In genomic region chr2:147173186-147173575, GRCh38 we compare ENCODE assay signal across 20 cellular contexts.
DNase-seq lines count a peak whose midpoint lies in the region; ATAC-seq, FAIRE-seq and TF ChIP-seq lines count a peak whose summit lies in the region.
"Had no signal": no experiment of that assay in that cellular context is flagged by ENCODE, and none has a peak within 500 bp of the region (broad histone marks: within the 10 kb centered on the region; RNA-seq: fewer than 3 reads in every experiment).

No MANE protein-coding gene starts in this region.

- H3K27me3 ChIP-seq in KMS-11 (ENCODE audit: insufficient read depth, low read depth) = no peaks in the 10 kb centered on the region
- H3K27me3 ChIP-seq in H1 (replicated peaks in 1 of 4; ENCODE audit: control insufficient read depth in 3 of 4, extremely low read depth in 1 of 4, insufficient read depth in 3 of 4, low read length in 3 of 4) = no peaks in the 10 kb centered on the region
- H3K27me3 ChIP-seq in keratinocyte (ENCODE audit: control insufficient read depth, extremely low read depth, insufficient read depth, low read length) = no peaks in the 10 kb centered on the region
- peaks cover 0 to 4% (median 0%) of the 10 kb centered on the region in 45 donors for H3K27me3 ChIP-seq in dorsolateral prefrontal cortex
- H3K27me3 ChIP-seq: left lung, transverse colon had no signal

- H3K36me3 ChIP-seq in KMS-11 (ENCODE audit: insufficient read depth) (no peaks in the 10 kb centered on the region), H1 (ENCODE audit: control insufficient read depth in 2 of 4, insufficient read depth in 4 of 4, low read length in 3 of 4) (no peaks in the 10 kb centered on the region), keratinocyte (ENCODE audit: control insufficient read depth in 2 of 2, extremely low read depth in 1 of 2, insufficient read depth in 2 of 2, low read length in 2 of 2) (no peaks in the 10 kb centered on the region)
- H3K36me3 ChIP-seq: left lung, transverse colon had no signal

- no peak overlapping the region for H3K4me3 ChIP-seq in AG10803 (ENCODE audit: low read length)
- no peak overlapping the region for H3K4me3 ChIP-seq in KMS-11 (IDR thresholded peaks at IDR 0.05; ENCODE audit: insufficient read depth, low read depth, low read length)
- H3K4me3 ChIP-seq in H1 (ENCODE audit: extremely low read depth in 1 of 4, insufficient read depth in 2 of 4, low read depth in 3 of 4, low read length in 4 of 4) = no peak overlapping the region
- peak overlapping the region in 1 of 3 experiments; percentile 19 for H3K4me3 ChIP-seq in keratinocyte (ENCODE audit: control insufficient read depth in 2 of 3, extremely low read depth in 1 of 3, insufficient read depth in 2 of 3, low read depth in 1 of 3, low read length in 3 of 3)
- H3K4me3 ChIP-seq in dorsolateral prefrontal cortex = no peak overlapping the region
- H3K4me3 ChIP-seq: left lung, transverse colon had no signal

- H3K4ac ChIP-seq in H1 (replicated peaks; ENCODE audit: insufficient read length, low read depth, low read length) = no peak overlapping the region

- H3K9me3 ChIP-seq in H1 (ENCODE audit: insufficient read depth in 2 of 2, low read depth in 1 of 2, low read length in 1 of 2) (no peaks in the 10 kb centered on the region), keratinocyte (ENCODE audit: control insufficient read depth, low read depth, low read length) (no peaks in the 10 kb centered on the region)
- H3K9me3 ChIP-seq: left lung, transverse colon had no signal

- TF ChIP-seq CTCF in AG10803 (conservative IDR thresholded peaks at IDR 0.05; ENCODE audit: low read length) (no peak), KMS-11 (conservative IDR thresholded peaks at IDR 0.05; ENCODE audit: low read depth, low read length) (no peak), H1 (IDR thresholded peaks at IDR 0.05; ENCODE audit: control extremely low read depth in 1 of 3, insufficient read depth in 1 of 3, low read depth in 1 of 3, low read length in 3 of 3) (no peak), keratinocyte (optimal IDR thresholded peaks at IDR 0.05 in 1 of 3, IDR thresholded peaks at IDR 0.05 in 1 of 3, conservative IDR thresholded peaks at IDR 0.05 in 1 of 3; ENCODE audit: extremely low read depth in 1 of 3, insufficient read depth in 2 of 3, low read length in 3 of 3) (no peak), dorsolateral prefrontal cortex (IDR thresholded peaks at IDR 0.05 in 54 of 56, conservative IDR thresholded peaks at IDR 0.05 in 2 of 56; ENCODE audit: low read depth in 1 of 56, partially characterized antibody in 56 of 56) (no peak), natural killer cell (IDR thresholded peaks at IDR 0.05) (no peak)

- no peaks in the 10 kb centered on the region for H3K9me1 ChIP-seq in keratinocyte (ENCODE audit: control insufficient read depth, extremely low read depth, insufficient read depth, low read length)

- no peaks in the 10 kb centered on the region for H3K79me2 ChIP-seq in KMS-11 (ENCODE audit: insufficient read depth, low read depth)
- H3K79me2 ChIP-seq in H1 (ENCODE audit: control insufficient read depth in 1 of 2, insufficient read depth in 2 of 2, low read length in 2 of 2) = no peaks in the 10 kb centered on the region
- no peaks in the 10 kb centered on the region for H3K79me2 ChIP-seq in keratinocyte (ENCODE audit: control insufficient read depth, insufficient read depth, low read length)

- H3K56ac ChIP-seq in H1 (replicated peaks; ENCODE audit: insufficient read length, low read depth, low read length) = no peak overlapping the region

- intact Hi-C loops in dorsolateral prefrontal cortex (cut with DNase I) (no loop called here), natural killer cell (cut with micrococcal nuclease) (no loop called here)

- TF ChIP-seq RAD21 in H1 (IDR thresholded peaks at IDR 0.05 in 1 of 2, conservative IDR thresholded peaks at IDR 0.05 in 1 of 2; ENCODE audit: low read depth in 2 of 2, low read length in 2 of 2) = no peak

- H4K20me1 ChIP-seq in KMS-11 (ENCODE audit: insufficient read depth) = no peaks in the 10 kb centered on the region
- no peaks in the 10 kb centered on the region for H4K20me1 ChIP-seq in H1 (replicated peaks in 1 of 2; ENCODE audit: control insufficient read depth in 1 of 2, insufficient read depth in 2 of 2, low read length in 2 of 2)
- H4K20me1 ChIP-seq in keratinocyte (ENCODE audit: control insufficient read depth, extremely low read depth, insufficient read depth, low read length) = no peaks in the 10 kb centered on the region

- 96% methylated on average over 1 of the region's 1 CpG; no CpG with 5 or more reads in 1 of the 2 experiments for WGBS in H1 (ENCODE audit: extremely low coverage in 1 of 2, insufficient coverage in 1 of 2, insufficient read length in 1 of 2, insufficient replicate concordance in 2 of 2, low coverage in 1 of 2, low lambda C conversion rate in 2 of 2, missing lambda C conversion rate in 1 of 2), 2 experiments

- H2BK12ac ChIP-seq in H1 (ENCODE audit: low read depth, low read length) = peak overlapping the region; percentile 56; the same call in 1 of the 2 replicates

- FAIRE-seq in H1 (lab: Jason Lieb, UNC) (no peak), keratinocyte (lab: Jason Lieb, UNC) (peak; percentile 48)
- FAIRE-seq: GM19239 had no signal

- dilution Hi-C loops in keratinocyte (cut with MboI; ENCODE audit: extremely low pct_ligation_motif_present, low sequenced_read_pairs) = no loop called here

- H3K27ac ChIP-seq in KMS-11 (no peak overlapping the region), H1 (ENCODE audit: low read depth, low read length) (no peak overlapping the region), keratinocyte (ENCODE audit: control insufficient read depth, insufficient read depth, low read length) (peak overlapping the region; percentile 45), dorsolateral prefrontal cortex (peak overlapping the region in 1 of 59 donors; percentile 21)
- H3K27ac ChIP-seq: left lung, transverse colon had no signal

- H4K91ac ChIP-seq in H1 (replicated peaks; ENCODE audit: insufficient read length, low read length) = no peak overlapping the region

- H3K9me3 Mint-ChIP-seq in natural killer cell = peaks cover 0 to 2% of the 10 kb centered on the region in 2 donors
- H3K9me3 Mint-ChIP-seq: activated B cell treated with CpG ODN at 0.5 μM for 24 hours; activated naive CD8-positive, alpha-beta T cell treated with anti-CD3 and anti-CD28 coated beads for 36 hours; H9 had no signal

- no peak overlapping the region for H2BK120ac ChIP-seq in H1 (replicated peaks; ENCODE audit: low read depth, low read length)

- H3K4me2 ChIP-seq in KMS-11 = 0 out of 2 replicates have a peak overlapping the region, but pooled peaks have one; percentile 13
- H3K4me2 ChIP-seq in H1 (ENCODE audit: insufficient read depth in 1 of 2, low read depth in 2 of 2, low read length in 2 of 2) = no peak overlapping the region
- peak overlapping the region; percentile 60 for H3K4me2 ChIP-seq in keratinocyte (ENCODE audit: control insufficient read depth, extremely low read depth, insufficient read depth, low read depth, low read length)

- H2AK5ac ChIP-seq in H1 (ENCODE audit: low read depth, low read length) = no peak overlapping the region

- no peak overlapping the region for H3K18ac ChIP-seq in H1 (ENCODE audit: extremely low read depth, low read length)

- no peak overlapping the region for H4K5ac ChIP-seq in H1 (ENCODE audit: insufficient read length, low read depth, low read length)

- TF ChIP-seq POLR2A in H1 (IDR thresholded peaks at IDR 0.05; ENCODE audit: control extremely low read depth in 1 of 2, low read depth in 2 of 2, low read length in 2 of 2) = no peak

- no peak overlapping the region for H3K23ac ChIP-seq in H1 (ENCODE audit: insufficient read length)

- ATAC-seq in HG03571 (IDR thresholded peaks at IDR 0.05; ENCODE audit: unreplicated experiment) (no peak), GM21529 (IDR thresholded peaks at IDR 0.05; ENCODE audit: unreplicated experiment) (no peak), natural killer cell (no peak)
- ATAC-seq: CD8-positive, alpha-beta T cell; left lung; stimulated activated naive B cell treated with anti-CD40 and anti-IgM and Interleukin-4, amounts not matched to agents 10 μg/mL and 1 μg/mL and 100 μg/mL, for 72 hours had no signal

- H2BK20ac ChIP-seq in H1 (ENCODE audit: low read length) = no peak overlapping the region

- no peak overlapping the region for H4K8ac ChIP-seq in H1 (ENCODE audit: extremely low read depth, insufficient read depth, low read length)

- no peaks in the 10 kb centered on the region for H3K79me1 ChIP-seq in H1 (ENCODE audit: low read depth, low read length)

- H3K4me1 ChIP-seq in KMS-11 (ENCODE audit: low read depth, poor library complexity, severe bottlenecking) = peaks cover 15% of the 10 kb centered on the region
- H3K4me1 ChIP-seq in H1 (replicated peaks in 1 of 4; ENCODE audit: control insufficient read depth in 3 of 4, insufficient read depth in 4 of 4, low read length in 3 of 4) = peaks cover 0 to 7% (median 4%) of the 10 kb centered on the region in 4 experiments; a peak in 2 of 7 replicates
- peaks cover 17% of the 10 kb centered on the region for H3K4me1 ChIP-seq in keratinocyte (ENCODE audit: control insufficient read depth, extremely low read depth, insufficient read depth, low read length)
- H3K4me1 ChIP-seq: left lung, transverse colon had no signal

- CTCF ChIA-PET in H1 (lab: Charles Lee; ENCODE audit: partially characterized antibody) = interaction anchor here (1.6 kb wide), 1 partner anchor 159 kb away, joined by 4 read pairs; no protein-coding TSS in a partner anchor

- TF ChIP-seq EP300 in H1 (IDR thresholded peaks at IDR 0.05; ENCODE audit: borderline replicate concordance in 1 of 2, low read depth in 2 of 2, low read length in 2 of 2) = no peak

- no peaks in the 10 kb centered on the region for H3K36me3 Mint-ChIP-seq in natural killer cell
- H3K36me3 Mint-ChIP-seq: activated naive CD8-positive, alpha-beta T cell treated with anti-CD3 and anti-CD28 coated beads for 36 hours; CD8-positive, alpha-beta T cell; stimulated activated naive B cell treated with anti-CD40 and anti-IgM and Interleukin-4, amounts not matched to agents 10 μg/mL and 1 μg/mL and 100 μg/mL, for 72 hours had no signal

- H3K4me1 Mint-ChIP-seq in natural killer cell = no peaks in the 10 kb centered on the region
- H3K4me1 Mint-ChIP-seq: activated B cell treated with CpG ODN at 0.5 μM for 24 hours; activated naive CD8-positive, alpha-beta T cell treated with anti-CD3 and anti-CD28 coated beads for 36 hours; stimulated activated naive B cell treated with anti-CD40 and anti-IgM and Interleukin-4, amounts not matched to agents 10 μg/mL and 1 μg/mL and 100 μg/mL, for 72 hours had no signal

- H3K27me3 Mint-ChIP-seq in natural killer cell (ENCODE audit: low read depth in 2 of 2) = peaks cover 0 to 4% of the 10 kb centered on the region in 2 donors
- H3K27me3 Mint-ChIP-seq: activated B cell treated with CpG ODN at 0.5 μM for 24 hours; stimulated activated naive B cell treated with anti-CD40 and anti-IgM and Interleukin-4, amounts not matched to agents 10 μg/mL and 1 μg/mL and 100 μg/mL, for 72 hours had no signal

- 0 out of 2 replicates have a peak overlapping the region, but pooled peaks have one; percentile 37 for H2BK5ac ChIP-seq in H1 (ENCODE audit: low read depth, low read length)

- POLR2A ChIA-PET in H1 (lab: Charles Lee; ENCODE audit: partially characterized antibody) = no interaction called here

- H2AFZ ChIP-seq in KMS-11 (ENCODE audit: low read depth) = no peak overlapping the region
- no peak overlapping the region for H2AFZ ChIP-seq in H1 (ENCODE audit: low read length)
- H2AFZ ChIP-seq in keratinocyte (ENCODE audit: control insufficient read depth, low read length) = peak overlapping the region; percentile 51

- H3K27ac Mint-ChIP-seq in natural killer cell = no peak overlapping the region
- H3K27ac Mint-ChIP-seq: activated B cell treated with CpG ODN at 0.5 μM for 24 hours; activated naive CD8-positive, alpha-beta T cell treated with anti-CD3 and anti-CD28 coated beads for 36 hours; CD8-positive, alpha-beta T cell; H9; stimulated activated naive B cell treated with anti-CD40 and anti-IgM and Interleukin-4, amounts not matched to agents 10 μg/mL and 1 μg/mL and 100 μg/mL, for 72 hours had no signal

- DNase-seq in AG10803 (ENCODE audit: low read depth) (peak; percentile 85), H1 (ENCODE audit: low read depth in 1 of 2, low spot score in 2 of 2) (no peak), keratinocyte (ENCODE audit: low read depth, low spot score) (no peak), dorsolateral prefrontal cortex (no peak), natural killer cell (no peak)
- DNase-seq: activated B cell treated with CpG ODN at 0.5 μM for 24 hours; activated naive CD8-positive, alpha-beta T cell treated with anti-CD3 and anti-CD28 coated beads for 36 hours; CD8-positive, alpha-beta T cell; H9; Karpas-422; left lung; NCI-H1105; NCI-H526; SHP77; stimulated activated naive B cell treated with anti-CD40 and anti-IgM and Interleukin-4, amounts not matched to agents 10 μg/mL and 1 μg/mL and 100 μg/mL, for 72 hours; transverse colon had no signal

- no peak overlapping the region for H3K14ac ChIP-seq in H1 (ENCODE audit: insufficient read length)

- H3K4me3 Mint-ChIP-seq in natural killer cell = no peak overlapping the region
- H3K4me3 Mint-ChIP-seq: activated B cell treated with CpG ODN at 0.5 μM for 24 hours; activated naive CD8-positive, alpha-beta T cell treated with anti-CD3 and anti-CD28 coated beads for 36 hours; CD8-positive, alpha-beta T cell; H9; stimulated activated naive B cell treated with anti-CD40 and anti-IgM and Interleukin-4, amounts not matched to agents 10 μg/mL and 1 μg/mL and 100 μg/mL, for 72 hours had no signal

- no peak overlapping the region for H2BK15ac ChIP-seq in H1 (ENCODE audit: low read length)

- no peaks in the 10 kb centered on the region for H3K23me2 ChIP-seq in H1 (ENCODE audit: low read depth, low read length)

- no peak overlapping the region for H3K9ac ChIP-seq in KMS-11
- H3K9ac ChIP-seq in H1 (replicated peaks in 1 of 4; ENCODE audit: extremely low read depth in 1 of 4, low read depth in 3 of 4, low read length in 3 of 4) = no peak overlapping the region
- H3K9ac ChIP-seq in keratinocyte (ENCODE audit: control insufficient read depth, extremely low read depth, insufficient read depth, low read length) = no peak overlapping the region

Comparison
In these comparisons a context has a peak if more than half of its experiments do, and no peak if none do; other contexts are left out.
1. H3K4me2 ChIP-seq: peak in KMS-11 (single experiment) and keratinocyte (single experiment); none in H1 (0 of 2).